8 cellular contexts compared by ENCODE assay signal in the genomic region with DNA sequence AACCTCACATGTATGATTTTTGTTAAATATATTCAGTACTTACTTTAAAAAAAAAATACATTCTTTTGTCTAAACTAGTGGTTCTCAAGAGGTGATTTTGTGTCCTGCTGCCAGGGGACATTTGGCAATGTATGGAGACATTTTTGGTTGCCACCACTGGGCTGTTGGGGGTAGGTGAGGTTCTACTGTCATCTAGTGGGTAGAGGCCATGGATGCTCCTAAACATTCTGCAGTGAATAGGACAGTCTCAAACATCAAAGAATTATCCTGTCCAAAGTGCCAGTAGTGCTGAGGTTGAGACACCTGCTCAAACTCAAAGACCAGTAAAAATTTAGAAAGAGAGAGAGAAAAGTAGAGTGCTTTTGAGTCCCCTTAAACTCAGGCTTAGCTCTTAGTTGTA. TPM values are rescaled to one million over a fixed set of nuclear protein-coding genes. Genes with fewer than 3 reads are reported as not detected.
DNase-seq lines count a peak whose midpoint lies in the region; ATAC-seq and TF ChIP-seq lines count a peak whose summit lies in the region.

No MANE protein-coding gene starts in this region.

- DNase-seq in AG20443 (ENCODE audit: low spot score) (peak; percentile 17), RWPE2 (ENCODE audit: low spot score) (no peak), fibroblast of villous mesenchyme (ENCODE audit: low read depth) (peak; percentile 23), stomach (no peak), NCI-H510A treated with DMSO at 0.1 percent for 48 hours (lab: John Stamatoyannopoulos, UW) (no peak), omental fat pad (ENCODE audit: low spot score) (no peak)

- H3K9me3 ChIP-seq in RWPE2 (ENCODE audit: severe bottlenecking) (peaks cover 2% of the 10 kb centered on the region), stomach (no peaks in the 10 kb centered on the region)

- H3K27me3 ChIP-seq in RWPE2 (ENCODE audit: insufficient read depth, poor library complexity, severe bottlenecking) (no peaks in the 10 kb centered on the region), stomach (no peaks in the 10 kb centered on the region)

- H3K4me3 ChIP-seq in RWPE2 (ENCODE audit: severe bottlenecking) (no peak overlapping the region), fibroblast of villous mesenchyme (ENCODE audit: low read depth, low read length) (no peak overlapping the region), stomach (no peak overlapping the region)

- intact Hi-C loops in stomach (cut with DNase I; ENCODE audit: low total_unique reads), result loop anchor here (5.0 kb wide), 1 partner anchor 191 kb away; no protein-coding TSS in a partner anchor

- TF ChIP-seq EP300 in stomach (IDR thresholded peaks at IDR 0.05), result no peak

- H3K4me1 ChIP-seq in RWPE2 (ENCODE audit: insufficient read depth, poor library complexity, severe bottlenecking) (no peaks in the 10 kb centered on the region), stomach (peaks cover 0 to 4% (median 0%) of the 10 kb centered on the region in 4 donors)

- ATAC-seq in RWPE2 (ENCODE audit: low read depth) (peak; percentile 74), GM21423 (IDR thresholded peaks at IDR 0.05; ENCODE audit: unreplicated experiment) (no peak), omental fat pad (ENCODE audit: low FRiP score) (no peak)

- TF ChIP-seq POLR2A in stomach (IDR thresholded peaks at IDR 0.05), result no peak

- no peaks in the 10 kb centered on the region for H3K36me3 ChIP-seq in RWPE2 (ENCODE audit: low read depth)
- no peaks in the 10 kb centered on the region for H3K36me3 ChIP-seq in stomach

- no peak overlapping the region for H3K27ac ChIP-seq in RWPE2 (ENCODE audit: poor library complexity, severe bottlenecking)
- no peak overlapping the region for H3K27ac ChIP-seq in stomach

- TF ChIP-seq CTCF in GM12874 (IDR thresholded peaks at IDR 0.05; ENCODE audit: insufficient read depth, low read depth, low read length) (peak; percentile 54), RWPE2 (IDR thresholded peaks at IDR 0.05; ENCODE audit: poor library complexity, severe bottlenecking) (peak; percentile 72), fibroblast of villous mesenchyme (IDR thresholded peaks at IDR 0.05; ENCODE audit: insufficient read depth, low read depth, low read length) (peak; percentile 69), stomach (IDR thresholded peaks at IDR 0.05) (peak in 4 of 7 experiments; percentile 15 to 41 (median 26)), omental fat pad (IDR thresholded peaks at IDR 0.05) (no peak)

RNA-seq across cellular contexts. Expression of a gene that starts 32.9 kb away (rescaled TPM):
- 25.9 and 28.7 TPM in 2 replicates for total RNA-seq in fibroblast of villous mesenchyme
- 10 to 100 TPM in 4 of 5 donors, 1 to 10 TPM in 1; 8.7 to 53.1 (median 14.0) TPM for total RNA-seq in stomach
- 10 to 100 TPM in 1 of 3 donors, 1 to 10 TPM in 2; 7.4 to 16.8 (median 8.7) TPM for polyA plus RNA-seq in stomach
- 10 to 100 TPM; 15.9 to 34.0 (median 26.2) TPM for total RNA-seq in omental fat pad

Comparison
In these comparisons a context has a peak if more than half of its experiments do, and no peak if none do; other contexts are left out.
1. DNase-seq: peak in AG20443 (single experiment) and fibroblast of villous mesenchyme (single experiment); none in RWPE2 (single experiment), stomach (single experiment), NCI-H510A treated with DMSO at 0.1 percent for 48 hours (single experiment) and omental fat pad (single experiment).
2. CTCF ChIP-seq: peak in GM12874 (single experiment), RWPE2 (single experiment), fibroblast of villous mesenchyme (single experiment) and stomach (4 of 7); none in omental fat pad (0 of 3).